12 cellular contexts compared by ENCODE assay signal in the genomic region with DNA sequence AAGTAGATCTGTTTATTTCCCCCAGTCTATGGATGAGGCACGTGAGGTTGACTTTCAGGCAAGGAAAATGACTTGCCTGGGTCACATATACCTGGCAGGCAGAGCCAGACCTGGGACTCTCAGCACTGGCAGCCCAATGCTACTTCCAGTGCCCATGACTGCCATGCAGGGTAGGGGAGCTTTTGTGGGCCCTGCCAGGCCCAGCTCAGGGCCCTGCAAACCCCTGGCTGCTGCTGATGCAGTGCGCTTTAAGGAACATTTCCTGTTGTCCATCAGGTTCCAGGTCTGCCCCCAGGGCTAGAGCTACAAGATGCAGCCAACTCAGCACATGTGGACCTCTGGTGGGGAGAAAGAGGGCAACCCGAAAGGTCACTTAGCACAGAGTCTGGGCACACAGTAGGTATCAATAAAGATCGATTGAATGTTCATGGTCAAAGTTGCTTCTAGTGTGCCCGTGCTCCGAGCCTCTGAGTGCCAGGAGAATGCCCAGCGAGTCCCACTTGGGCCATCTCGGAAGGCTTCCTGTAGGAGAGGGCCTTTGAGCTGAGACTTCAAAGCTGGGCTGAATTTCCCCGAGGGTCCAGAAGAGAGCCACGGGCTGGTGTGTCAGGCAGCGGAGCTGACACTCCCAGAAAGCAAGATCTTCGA. TPM values are rescaled to one million over a fixed set of nuclear protein-coding genes. Genes with fewer than 3 reads are reported as not detected.
DNase-seq lines count a peak whose midpoint lies in the region; ATAC-seq and TF ChIP-seq lines count a peak whose summit lies in the region.
"Had no signal": no experiment of that assay in that cellular context is flagged by ENCODE, and none has a peak within 500 bp of the region (broad histone marks: within the 10 kb centered on the region; RNA-seq: fewer than 3 reads in every experiment).

No MANE protein-coding gene starts in this region.

- 45% methylated on average over 12 of the region's 12 CpGs for WGBS in urinary bladder
- WGBS in esophagus squamous epithelium, 2 donors = 56 to 66% methylated on average over 6 to 7 of the region's 12 CpGs

- TF ChIP-seq POLR2A in esophagus squamous epithelium (IDR thresholded peaks at IDR 0.05) = no peak

- H3K27me3 ChIP-seq in cardiac muscle cell = peaks cover 70% of the 10 kb centered on the region
- peaks cover 6 to 94% (median 10%) of the 10 kb centered on the region in 4 donors for H3K27me3 ChIP-seq in esophagus squamous epithelium

- no peaks in the 10 kb centered on the region for H3K9me3 ChIP-seq in cardiac muscle cell (ENCODE audit: low read depth)
- no peaks in the 10 kb centered on the region for H3K9me3 ChIP-seq in esophagus squamous epithelium
- H3K9me3 ChIP-seq: adrenal gland had no signal

- H3K27ac Mint-ChIP-seq in activated T-helper 17 cell treated with anti-CD3 and anti-CD28 coated beads, Interleukin-2, amount 50 U/mL, for 72 hours = peak overlapping the region; percentile 83
- H3K27ac Mint-ChIP-seq in memory B cell = peak overlapping the region; percentile 70

- DNase-seq in cardiac muscle cell (ENCODE audit: low read depth in 1 of 2, low spot score in 1 of 2) (no peak), left cardiac atrium (no peak), memory B cell (ENCODE audit: low spot score in 2 of 2) (no peak), NCI-H2029 (lab: John Stamatoyannopoulos, UW) (no peak), esophagus squamous epithelium (lab: John Stamatoyannopoulos, UW) (no peak), H4 (ENCODE audit: low spot score) (no peak)
- DNase-seq: C1 segment of cervical spinal cord had no signal

- H3K27ac ChIP-seq in cardiac muscle cell (no peak overlapping the region), urinary bladder (ENCODE audit: low read depth) (no peak overlapping the region), esophagus squamous epithelium (no peak overlapping the region)
- H3K27ac ChIP-seq: adrenal gland, SJSA1 had no signal

- H3K36me3 Mint-ChIP-seq in activated T-helper 17 cell treated with anti-CD3 and anti-CD28 coated beads, Interleukin-2, amount 50 U/mL, for 72 hours (ENCODE audit: low read depth) = peaks cover 39% of the 10 kb centered on the region
- no peaks in the 10 kb centered on the region for H3K36me3 Mint-ChIP-seq in memory B cell

- H3K4me3 Mint-ChIP-seq in activated T-helper 17 cell treated with anti-CD3 and anti-CD28 coated beads, Interleukin-2, amount 50 U/mL, for 72 hours = peak overlapping the region; percentile 95
- peak overlapping the region; percentile 78 for H3K4me3 Mint-ChIP-seq in memory B cell

- no peaks in the 10 kb centered on the region for H3K4me1 ChIP-seq in cardiac muscle cell (ENCODE audit: low read depth)
- no peaks in the 10 kb centered on the region for H3K4me1 ChIP-seq in urinary bladder (ENCODE audit: insufficient read depth)
- H3K4me1 ChIP-seq in esophagus squamous epithelium = peaks cover 5 to 19% (median 16%) of the 10 kb centered on the region in 3 donors

- ATAC-seq in left cardiac atrium (no peak), memory B cell (ENCODE audit: low read depth) (no peak)
- ATAC-seq in activated T-helper 17 cell treated with anti-CD3 and anti-CD28 coated beads, Interleukin-2, amount 50 U/mL, for 72 hours (replicated peaks) = no peak

- no peaks in the 10 kb centered on the region for H3K9me3 Mint-ChIP-seq in activated T-helper 17 cell treated with anti-CD3 and anti-CD28 coated beads, Interleukin-2, amount 50 U/mL, for 72 hours
- H3K9me3 Mint-ChIP-seq in memory B cell = no peaks in the 10 kb centered on the region

- H3K27me3 Mint-ChIP-seq in activated T-helper 17 cell treated with anti-CD3 and anti-CD28 coated beads, Interleukin-2, amount 50 U/mL, for 72 hours = no peaks in the 10 kb centered on the region
- peaks cover 2% of the 10 kb centered on the region for H3K27me3 Mint-ChIP-seq in memory B cell

- H3K4me1 Mint-ChIP-seq in activated T-helper 17 cell treated with anti-CD3 and anti-CD28 coated beads, Interleukin-2, amount 50 U/mL, for 72 hours = peaks cover 17% of the 10 kb centered on the region
- peaks cover 32% of the 10 kb centered on the region for H3K4me1 Mint-ChIP-seq in memory B cell

- no peak for TF ChIP-seq CTCF in cardiac muscle cell (IDR thresholded peaks at IDR 0.05; ENCODE audit: low read depth, low read length)
- no peak for TF ChIP-seq CTCF in esophagus squamous epithelium (IDR thresholded peaks at IDR 0.05)

- peak overlapping the region; percentile 41 for H3K4me3 ChIP-seq in cardiac muscle cell
- H3K4me3 ChIP-seq in urinary bladder (ENCODE audit: low read depth, low read length) = peak overlapping the region; percentile 40
- peak overlapping the region in 2 of 4 donors; percentile 52 to 64 for H3K4me3 ChIP-seq in esophagus squamous epithelium

- no peaks in the 10 kb centered on the region for H3K36me3 ChIP-seq in cardiac muscle cell
- no peaks in the 10 kb centered on the region for H3K36me3 ChIP-seq in urinary bladder (ENCODE audit: insufficient read depth)
- no peaks in the 10 kb centered on the region for H3K36me3 ChIP-seq in esophagus squamous epithelium
- H3K36me3 ChIP-seq: adrenal gland, SJSA1 had no signal

- intact Hi-C loops in left cardiac atrium (cut with DNase I) = loop anchor here in 1 of 2 donors (10.0 kb wide), 1 partner anchor 62 kb away; no protein-coding TSS in a partner anchor
- intact Hi-C loops in esophagus squamous epithelium (cut with DNase I) = no loop called here

RNA-seq across cellular contexts. Expression of a gene that starts 0.5 kb away (rescaled TPM):
- total RNA-seq in cardiac muscle cell (1.0 and 2.9 TPM in 2 replicates), left cardiac atrium (under 1 TPM; 0.34 to 0.80 TPM), urinary bladder (0.11 TPM), esophagus squamous epithelium (1 to 10 TPM in 3 of 4 donors, not detected in 1; 1.1 to 4.5 (median 2.9) TPM)
- polyA plus RNA-seq in cardiac muscle cell (0.12 and 1.5 TPM in 2 replicates), urinary bladder (0.25 TPM)
- total RNA-seq in activated T-helper 17 cell treated with anti-CD3 and anti-CD28 coated beads, Interleukin-2, amount 50 U/mL, for 72 hours = 10 to 100 TPM; 19.9 to 30.5 TPM
- 0.10 TPM in 1 of 2 replicates, not detected in the other for total RNA-seq in H4 (2014; rRNA removed; shearing (Covaris generic))
- total RNA-seq: fibroblast of villous mesenchyme, SJSA1 had no signal

RNA-seq across cellular contexts. Expression of a gene that starts 38.6 kb away (rescaled TPM):
- total RNA-seq in cardiac muscle cell (112 and 143 TPM in 2 replicates), left cardiac atrium (10 to 100 TPM; 13.7 to 17.9 TPM), urinary bladder (5.5 TPM), esophagus squamous epithelium (10 to 100 TPM in 2 of 4 donors, 1 to 10 TPM in 2; 3.1 to 12.7 (median 7.9) TPM)
- polyA plus RNA-seq in cardiac muscle cell (22.6 and 30.2 TPM in 2 replicates), urinary bladder (19.1 TPM)
- total RNA-seq in activated T-helper 17 cell treated with anti-CD3 and anti-CD28 coated beads, Interleukin-2, amount 50 U/mL, for 72 hours = 10 to 100 TPM in 1 of 2 donors, 1 to 10 TPM in 1; 6.3 to 10.2 TPM
- 7.8 and 13.7 TPM in 2 replicates for total RNA-seq in H4 (2014; rRNA removed; shearing (Covaris generic))
